In the genomic region with DNA sequence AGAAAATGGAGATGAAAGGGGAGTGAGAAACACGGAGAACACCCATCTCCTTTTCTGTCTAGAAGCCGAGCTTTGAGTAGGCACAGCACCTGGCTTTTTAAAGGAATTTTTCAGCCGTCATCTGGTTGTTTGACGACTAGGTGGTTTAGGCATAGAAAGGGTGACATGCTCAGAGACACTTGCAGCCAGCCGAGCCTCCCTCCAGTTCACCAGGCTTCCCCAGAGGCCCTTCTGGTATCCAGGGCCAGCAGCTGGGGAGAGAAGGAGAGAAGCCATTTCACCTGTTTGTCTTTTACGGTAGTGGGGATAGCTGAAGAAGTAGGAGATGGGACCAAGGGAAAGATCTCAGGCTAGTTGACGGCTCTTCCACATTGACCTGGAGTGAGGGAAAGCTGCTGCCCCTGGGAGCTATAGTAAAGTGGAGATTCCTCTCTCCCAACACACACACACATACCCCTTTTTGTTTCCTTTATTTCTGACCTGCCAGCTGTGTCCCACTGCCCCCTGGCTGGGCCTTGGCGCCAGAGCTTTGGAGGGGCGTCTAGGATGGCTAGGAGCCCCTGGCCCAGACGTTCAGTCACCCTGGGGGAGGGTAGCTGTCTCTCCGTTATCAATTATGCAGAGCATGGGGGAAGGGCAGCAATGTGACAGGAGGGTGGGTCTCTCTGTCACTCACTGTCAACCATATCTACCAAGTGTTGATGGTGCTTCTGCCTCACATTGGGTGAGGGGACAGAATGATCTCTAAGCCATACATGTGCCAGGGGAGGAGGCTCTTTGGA, we compare ENCODE assay signal across 8 cellular contexts. TPM values are rescaled to one million over a fixed set of nuclear protein-coding genes. Genes with fewer than 3 reads are reported as not detected.
DNase-seq lines count a peak whose midpoint lies in the region; ATAC-seq, FAIRE-seq and TF ChIP-seq lines count a peak whose summit lies in the region.

No MANE protein-coding gene starts in this region.

- intact Hi-C loops in spleen (cut with DNase I; ENCODE audit: low total_unique reads): no loop called here

- H3K9me3 Mint-ChIP-seq in WTC11: no peaks in the 10 kb centered on the region

- peak overlapping the region; percentile 65 for H3K4me3 ChIP-seq in iPS-15b (ENCODE audit: low read depth, low read length)
- H3K4me3 ChIP-seq in spleen: peak overlapping the region; percentile 23 to 81 (median 56)

- peak overlapping the region; percentile 88 for H3K4me3 Mint-ChIP-seq in WTC11

- TF ChIP-seq CTCF in WTC11 (IDR thresholded peaks at IDR 0.05) (no peak), spleen (IDR thresholded peaks at IDR 0.05 in 8 of 11, conservative IDR thresholded peaks at IDR 0.05 in 3 of 11) (no peak)

- CTCF ChIA-PET in WTC11 (lab: Charles Lee): interaction anchor here (0.6 to 4.8 kb wide), 14 partner anchors 11 to 264 kb away, joined by 3 to 39 read pairs (median 5); partner anchors contain the start of genes AAAS, ATF7 and ATP5MC2

- ATAC-seq in WTC11: no peak
- no peak for ATAC-seq in GM21529 (IDR thresholded peaks at IDR 0.05; ENCODE audit: unreplicated experiment)

- peak overlapping the region; percentile 51 for H3K9ac ChIP-seq in iPS-15b (ENCODE audit: low read depth, low read length)

- TF ChIP-seq POLR2A in spleen (IDR thresholded peaks at IDR 0.05): no peak

- POLR2A ChIA-PET in WTC11 (lab: Charles Lee): interaction anchor here (0.6 to 3.2 kb wide), 3 partner anchors 11 to 282 kb away, joined by 3 to 23 read pairs (median 3); no protein-coding TSS in a partner anchor

- DNase-seq in NCI-H510A treated with DMSO at 0.1 percent for 48 hours (lab: John Stamatoyannopoulos, UW): peak; percentile 54
- no peak for DNase-seq in NCI-H510A (lab: John Stamatoyannopoulos, UW)
- no peak for DNase-seq in WTC11 (ENCODE audit: low spot score)
- DNase-seq in spleen: no peak
- no peak for DNase-seq in glomerular visceral epithelial cell (ENCODE audit: extremely low spot score)
- DNase-seq in RCC 7860 (ENCODE audit: low spot score): no peak

- FAIRE-seq in RCC 7860 (lab: Jason Lieb, UNC): no peak

- H3K4me1 ChIP-seq in iPS-15b (ENCODE audit: control insufficient read depth, insufficient read depth, low read length): peaks cover 26% of the 10 kb centered on the region
- H3K4me1 ChIP-seq in spleen: peaks cover 12 to 72% (median 41%) of the 10 kb centered on the region in 6 donors

- H3K4me1 Mint-ChIP-seq in WTC11: peaks cover 52% of the 10 kb centered on the region

- 43 to 50% (median 48%) methylated on average over 11 of the region's 11 CpGs for WGBS in spleen, 5 donors

- peak overlapping the region; percentile 60 to 88 (median 82) for H3K27ac ChIP-seq in spleen

- no peaks in the 10 kb centered on the region for H3K36me3 Mint-ChIP-seq in WTC11

- H3K9me3 ChIP-seq in iPS-15b (ENCODE audit: control insufficient read depth, insufficient read depth, low read length) (no peaks in the 10 kb centered on the region), spleen (no peaks in the 10 kb centered on the region)

- no peaks in the 10 kb centered on the region for H3K27me3 Mint-ChIP-seq in WTC11 (ENCODE audit: low read depth)

- H3K27ac Mint-ChIP-seq in WTC11: peak overlapping the region; percentile 99

- H3K27me3 ChIP-seq in iPS-15b (ENCODE audit: control insufficient read depth, insufficient read depth, low read length) (no peaks in the 10 kb centered on the region), spleen (replicated peaks in 1 of 7) (no peaks in the 10 kb centered on the region)

- H3K36me3 ChIP-seq in iPS-15b (ENCODE audit: control insufficient read depth, insufficient read depth, low read length) (no peaks in the 10 kb centered on the region), spleen (no peaks in the 10 kb centered on the region)

TF ChIP-seq in WTC11, 78 proteins besides CTCF, POLR2A, EP300 and RAD21:
- TF ChIP-seq ATF2 (CRISPR knock-in tag; IDR thresholded peaks at IDR 0.05; ENCODE audit: borderline replicate concordance, low read depth) (no peak), SP1 (CRISPR knock-in tag; conservative IDR thresholded peaks at IDR 0.05) (no peak), ARID4B (CRISPR knock-in tag; IDR thresholded peaks at IDR 0.05; ENCODE audit: borderline replicate concordance) (no peak), GABPB1 (CRISPR knock-in tag; IDR thresholded peaks at IDR 0.05) (no peak), KAT7 (CRISPR knock-in tag; IDR thresholded peaks at IDR 0.05; ENCODE audit: borderline replicate concordance) (no peak)

RNA-seq across cellular contexts. Expression of gene MAP3K12, which starts 5.5 kb away (rescaled TPM):
- 23.6 to 27.9 TPM (median 25.1 TPM) in 3 replicates for total RNA-seq in WTC11 (2021)
- total RNA-seq in spleen: 10 to 100 TPM; 13.6 to 27.4 (median 20.8) TPM
- polyA plus RNA-seq in spleen: 10 to 100 TPM in 2 of 3 donors, 1 to 10 TPM in 1; 8.0 to 13.7 (median 10.9) TPM

RNA-seq across cellular contexts. Expression of gene TARBP2, which starts 7.3 kb away (rescaled TPM):
- total RNA-seq in WTC11 (2021) (69.0 to 74.0 TPM (median 69.1 TPM) in 3 replicates), spleen (10 to 100 TPM; 25.9 to 43.7 (median 31.8) TPM)
- polyA plus RNA-seq in spleen: 10 to 100 TPM; 29.0 to 57.1 (median 42.7) TPM

RNA-seq across cellular contexts. Expression of gene NPFF, which starts 13.5 kb away (rescaled TPM):
- 0.57 to 0.80 TPM (median 0.59 TPM) in 3 replicates for total RNA-seq in WTC11 (2021)
- not detected for total RNA-seq in spleen
- polyA plus RNA-seq in spleen: 1 to 10 TPM in 2 of 3 donors, under 1 TPM in 1; 0.49 to 2.0 (median 1.3) TPM

RNA-seq across cellular contexts. Expression of gene PCBP2, which starts 41.9 kb away (rescaled TPM):
- total RNA-seq in WTC11 (2021) (981 to 1,004 TPM (median 984 TPM) in 3 replicates), spleen (100 to 1,000 TPM; 547 to 779 (median 652) TPM)
- 100 to 1,000 TPM; 449 to 459 (median 459) TPM for polyA plus RNA-seq in spleen

RNA-seq across cellular contexts. Expression of gene PRR13, which starts 52.3 kb away (rescaled TPM):
- 150 to 187 TPM (median 155 TPM) in 3 replicates for total RNA-seq in WTC11 (2021)
- total RNA-seq in spleen: 100 to 1,000 TPM; 127 to 230 (median 197) TPM
- polyA plus RNA-seq in spleen: 100 to 1,000 TPM; 217 to 262 (median 223) TPM
